9 cellular contexts compared by ENCODE assay signal in genomic region chr1:84720275-84720780, GRCh38. TPM values are rescaled to one million over a fixed set of nuclear protein-coding genes. Genes with fewer than 3 reads are reported as not detected.
A peak's percentile ranks its signal among the peaks of the same experiment; 100 is the strongest.
DNase-seq lines count a peak whose midpoint lies in the region; ATAC-seq and TF ChIP-seq lines count a peak whose summit lies in the region.
"Had no signal": no experiment of that assay in that cellular context is flagged by ENCODE, and none has a peak within 500 bp of the region (broad histone marks: within the 10 kb centered on the region; RNA-seq: fewer than 3 reads in every experiment).

No MANE protein-coding gene starts in this region.

- no peaks in the 10 kb centered on the region for H4K20me1 ChIP-seq in MM.1S (ENCODE audit: insufficient read depth, low read length)

- H3K4me1 ChIP-seq in MM.1S (ENCODE audit: low read length) = 0 out of 2 replicates have a peak, but pooled peaks cover 3% of the 10 kb centered on the region

- H3K4me3 ChIP-seq in MM.1S (ENCODE audit: low read length) = no peak overlapping the region

- no peaks in the 10 kb centered on the region for H3F3A ChIP-seq in MM.1S (ENCODE audit: insufficient read depth, low read length)

- no peaks in the 10 kb centered on the region for H3K36me3 ChIP-seq in MM.1S (replicated peaks; ENCODE audit: insufficient read depth, low read length)

- no peak for TF ChIP-seq CTCF in MM.1S (IDR thresholded peaks at IDR 0.05; ENCODE audit: low read length)

- no peak overlapping the region for H2AFZ ChIP-seq in MM.1S (ENCODE audit: low read length)

- H3K9ac ChIP-seq in MM.1S (ENCODE audit: low read length) = no peak overlapping the region

- no peaks in the 10 kb centered on the region for H3K9me2 ChIP-seq in MM.1S (replicated peaks; ENCODE audit: insufficient read depth, low read length)

- DNase-seq in MM.1S = peak; percentile 61
- peak; percentile 63 for DNase-seq in kidney tubule cell (ENCODE audit: low spot score)
- no peak for DNase-seq in sciatic nerve (ENCODE audit: low spot score)
- no peak for DNase-seq in LoVo (ENCODE audit: low spot score)
- no peak for DNase-seq in EL
- DNase-seq in SW 1271 (lab: John Stamatoyannopoulos, UW) = no peak
- no peak for DNase-seq in AG20443 (ENCODE audit: low spot score)
- DNase-seq: COR-L47 had no signal

- intact Hi-C loops in sciatic nerve (cut with DNase I) = no loop called here

- H3K27me3 ChIP-seq in MM.1S (replicated peaks; ENCODE audit: insufficient read depth, low read length) = no peaks in the 10 kb centered on the region

- H3K9me3 ChIP-seq in MM.1S (replicated peaks; ENCODE audit: insufficient read depth, low read length) = no peaks in the 10 kb centered on the region

- H3K79me2 ChIP-seq in MM.1S (ENCODE audit: low read length) = no peaks in the 10 kb centered on the region

- H3K27ac ChIP-seq in MM.1S (ENCODE audit: low read length) = no peak overlapping the region

- H3K4me2 ChIP-seq in MM.1S (ENCODE audit: low read depth, low read length) = no peak overlapping the region

- ATAC-seq in GM19023 (IDR thresholded peaks at IDR 0.05; ENCODE audit: unreplicated experiment) (peak; percentile 68), sciatic nerve (peak; percentile 44)

RNA-seq across cellular contexts. Expression of gene SSX2IP, which starts 30.1 kb away (rescaled TPM):
- total RNA-seq in sciatic nerve = 10.9 TPM

Comparison
In these comparisons a context has a peak if more than half of its experiments do, and no peak if none do; other contexts are left out.
1. DNase-seq: peak in MM.1S (single experiment) and kidney tubule cell (single experiment); none in sciatic nerve (single experiment), LoVo (single experiment), EL (single experiment), SW 1271 (0 of 2) and AG20443 (single experiment).